ENCODE assay signal across 2 cellular contexts in genomic region chr11:2382927-2383822, GRCh38.
TF ChIP-seq lines count a peak whose summit lies in the region.

No MANE protein-coding gene starts in this region.

TF ChIP-seq in liver, 16 proteins besides CTCF, POLR2A, EP300 and RAD21:
- TF ChIP-seq EGR1 (IDR thresholded peaks at IDR 0.05; ENCODE audit: low read depth in 2 of 2) (no peak), MAX (IDR thresholded peaks at IDR 0.05) (peak; percentile 59), RXRA (IDR thresholded peaks at IDR 0.05) (peak; percentile 31 to 49), GABPA (IDR thresholded peaks at IDR 0.05 in 1 of 2, conservative IDR thresholded peaks at IDR 0.05 in 1 of 2) (peak in 1 of 2 donors; percentile 62), HNF4A (conservative IDR thresholded peaks at IDR 0.05) (no peak), TAF1 (conservative IDR thresholded peaks at IDR 0.05) (no peak), REST (IDR thresholded peaks at IDR 0.05) (no peak), ATF3 (IDR thresholded peaks at IDR 0.05) (no peak), FOXA2 (IDR thresholded peaks at IDR 0.05) (no peak), YY1 (IDR thresholded peaks at IDR 0.05) (peak; percentile 22), ZBTB33 (IDR thresholded peaks at IDR 0.05) (no peak), SP1 (IDR thresholded peaks at IDR 0.05) (no peak), JUND (IDR thresholded peaks at IDR 0.05) (no peak), NR2F2 (IDR thresholded peaks at IDR 0.05) (peak; percentile 96), HNF4G (IDR thresholded peaks at IDR 0.05) (no peak), FOXA1 (IDR thresholded peaks at IDR 0.05) (no peak)

TF ChIP-seq in HepG2, 621 proteins besides CTCF, POLR2A, EP300 and RAD21:
- TF ChIP-seq HINFP (CRISPR knock-in tag; IDR thresholded peaks at IDR 0.05; ENCODE audit: low read depth) = no peak
